Comparison of ENCODE assay signal across 6 cellular contexts in the genomic region with DNA sequence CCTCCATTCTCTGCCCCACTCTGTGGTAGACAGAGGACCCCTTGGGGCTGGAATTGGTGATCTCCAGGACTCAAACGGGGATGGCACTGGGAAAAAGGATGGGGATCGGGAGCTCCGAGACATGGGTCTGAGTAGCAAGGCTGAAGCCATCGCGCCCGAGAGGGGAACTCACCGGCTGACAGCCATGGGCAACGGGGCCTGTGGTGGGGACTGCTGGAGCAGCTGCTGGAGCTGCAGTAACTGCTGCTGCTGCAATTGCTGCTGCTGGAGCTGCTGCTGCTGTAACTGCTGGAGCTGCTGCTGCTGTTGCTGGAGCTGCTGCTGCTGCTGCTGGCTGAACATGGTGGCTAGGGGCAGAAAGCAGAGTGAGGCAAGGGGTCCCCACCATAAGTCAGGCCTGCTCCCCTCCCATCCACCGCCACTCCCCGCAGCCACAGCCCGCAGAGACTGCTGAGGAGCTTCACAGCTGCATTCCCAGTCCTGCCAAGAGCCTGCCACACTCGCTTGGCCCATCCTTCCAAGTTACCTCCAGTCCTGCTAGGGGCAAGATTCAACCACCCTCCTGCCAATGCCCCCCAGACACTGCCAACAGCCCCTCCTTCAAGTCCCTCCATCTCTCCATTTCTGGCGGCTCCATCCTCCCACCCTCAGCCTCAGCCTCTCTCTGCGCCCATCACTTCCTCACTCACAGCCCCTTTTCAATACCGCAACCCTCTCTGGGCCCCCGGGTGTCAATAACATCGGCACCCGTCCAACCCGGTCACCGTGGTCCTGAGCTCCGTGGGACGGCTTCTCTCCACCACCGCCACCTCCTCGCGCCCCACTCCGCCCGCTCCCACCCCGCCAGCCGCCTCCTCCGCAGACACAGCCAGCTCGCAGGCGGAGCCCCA. TPM values are rescaled to one million over a fixed set of nuclear protein-coding genes. Genes with fewer than 3 reads are reported as not detected.
DNase-seq lines count a peak whose midpoint lies in the region; ATAC-seq and TF ChIP-seq lines count a peak whose summit lies in the region.

No MANE protein-coding gene starts in this region.

- H3K9ac ChIP-seq in IMR-90 (ENCODE audit: low read depth, low read length): peak overlapping the region; percentile 85
- H3K9ac ChIP-seq in endodermal cell (ENCODE audit: extremely low read depth, low read length, poor library complexity, severe bottlenecking): peak overlapping the region; percentile 50

- H2AK9ac ChIP-seq in IMR-90 (replicated peaks; ENCODE audit: low read depth, low read length, poor library complexity): peak overlapping the region; percentile 96

- peak overlapping the region; percentile 48; the same call in 1 of the 2 replicates for H2BK120ac ChIP-seq in IMR-90 (ENCODE audit: low read depth, low read length)

- TF ChIP-seq RAD21 in IMR-90 (IDR thresholded peaks at IDR 0.05; ENCODE audit: low read length): no peak

- peak overlapping the region; percentile 71 for H3K56ac ChIP-seq in IMR-90 (ENCODE audit: extremely low read depth, insufficient read depth, low read length)

- H3K18ac ChIP-seq in IMR-90 (ENCODE audit: low read depth, low read length): no peak overlapping the region; the same call in 1 of the 2 replicates

- peak overlapping the region; percentile 96 for H3K23ac ChIP-seq in IMR-90 (ENCODE audit: low read depth, low read length)

- dilution Hi-C loops in IMR-90 (cut with HindIII; ENCODE audit: low sequenced_read_pairs, unreplicated experiment): no loop called here

- H3K9me3 ChIP-seq in IMR-90 (ENCODE audit: control insufficient read depth, insufficient read depth, low read length): no peaks in the 10 kb centered on the region
- no peaks in the 10 kb centered on the region for H3K9me3 ChIP-seq in endodermal cell (ENCODE audit: control insufficient read depth, low read length)

- 21% methylated on average over 30 of the region's 32 CpGs; no CpG with 5 or more reads in 1 of the 2 experiments for WGBS in IMR-90 (ENCODE audit: extremely low coverage in 2 of 2, insufficient read length in 1 of 2), 2 experiments
- 27 to 58% methylated on average over 13 to 32 of the region's 32 CpGs for WGBS in endodermal cell (ENCODE audit: insufficient coverage in 1 of 2, insufficient read length in 1 of 2), 2 experiments

- no peaks in the 10 kb centered on the region for H3K27me3 Mint-ChIP-seq in endodermal cell (ENCODE audit: insufficient read depth)

- peak overlapping the region; percentile 91 for H3K4ac ChIP-seq in IMR-90 (ENCODE audit: low read depth, low read length)

- H2AFZ ChIP-seq in IMR-90 (replicated peaks; ENCODE audit: low read length, poor library complexity): peak overlapping the region; percentile 97

- peaks cover 33% of the 10 kb centered on the region for H3K36me3 Mint-ChIP-seq in endodermal cell (ENCODE audit: low read depth)

- peak overlapping the region; percentile 91 for H3K4me2 ChIP-seq in IMR-90 (ENCODE audit: low read depth, low read length)

- no peaks in the 10 kb centered on the region for H4K20me1 ChIP-seq in IMR-90 (ENCODE audit: insufficient read depth, low read length)

- no TSS peak for BruUV-seq in IMR-90 (replicated peaks; lab: Mats Ljungman, UMichigan)

- H3K9me1 ChIP-seq in IMR-90 (ENCODE audit: insufficient read depth, low read length): 0 out of 2 replicates have a peak, but pooled peaks cover 7% of the 10 kb centered on the region

- H2BK5ac ChIP-seq in IMR-90 (ENCODE audit: low read depth, low read length, poor library complexity, severe bottlenecking): peak overlapping the region; percentile 68

- ATAC-seq in IMR-90 (ENCODE audit: low read depth): peak; percentile 59
- ATAC-seq in sciatic nerve: peak; percentile 1
- no peak for ATAC-seq in GM19324 (IDR thresholded peaks at IDR 0.05; ENCODE audit: low FRiP score, unreplicated experiment)

- H4K91ac ChIP-seq in IMR-90 (ENCODE audit: insufficient read depth, low read depth, low read length): peak overlapping the region; percentile 31

- no peaks in the 10 kb centered on the region for H3K9me3 Mint-ChIP-seq in endodermal cell

- DNase-seq in IMR-90 (no peak), endodermal cell (no peak), sciatic nerve (ENCODE audit: low spot score) (no peak), germinal center (ENCODE audit: low spot score) (no peak)

- peak overlapping the region; percentile 86 for H2AK5ac ChIP-seq in IMR-90 (ENCODE audit: low read depth, low read length)

- peak overlapping the region; percentile 79 to 99 for H4K8ac ChIP-seq in IMR-90 (ENCODE audit: low read depth in 2 of 2, low read length in 2 of 2)

- intact Hi-C loops in IMR-90 (cut with micrococcal nuclease) (no loop called here), sciatic nerve (cut with DNase I) (no loop called here)

- H3K4me1 ChIP-seq in IMR-90 (ENCODE audit: control insufficient read depth, insufficient read depth, low read length) (peaks cover 10% of the 10 kb centered on the region), endodermal cell (ENCODE audit: control insufficient read depth, insufficient read depth, low read length) (no peaks in the 10 kb centered on the region)

- TF ChIP-seq POLR2A in IMR-90 (IDR thresholded peaks at IDR 0.05; ENCODE audit: low read depth, low read length): no peak

- no peak overlapping the region for H2BK15ac ChIP-seq in IMR-90 (ENCODE audit: low read depth, low read length)

- H3K27me3 ChIP-seq in IMR-90 (ENCODE audit: control insufficient read depth, insufficient read depth, low read length) (no peaks in the 10 kb centered on the region), endodermal cell (ENCODE audit: control insufficient read depth, insufficient read depth, low read length, poor library complexity, severe bottlenecking) (no peaks in the 10 kb centered on the region)

- POLR2A ChIA-PET in IMR-90 (lab: Charles Lee; ENCODE audit: unreplicated experiment): interaction anchor here (0.6 kb wide), 2 partner anchors 17 to 93 kb away, joined by 3 to 4 read pairs; no protein-coding TSS in a partner anchor

- peaks cover 21% of the 10 kb centered on the region for H3K36me3 ChIP-seq in IMR-90 (ENCODE audit: control insufficient read depth, insufficient read depth, low read length)
- H3K36me3 ChIP-seq in endodermal cell (ENCODE audit: control insufficient read depth, insufficient read depth, low read length): peaks cover 26% of the 10 kb centered on the region

- peak overlapping the region; percentile 73 for H4K5ac ChIP-seq in IMR-90 (ENCODE audit: low read depth, low read length)

- peak overlapping the region; percentile 90 for H3K4me3 Mint-ChIP-seq in endodermal cell

- TF ChIP-seq CTCF in GM12875 (IDR thresholded peaks at IDR 0.05; ENCODE audit: borderline replicate concordance, insufficient read depth, low read depth, low read length) (no peak), IMR-90 (conservative IDR thresholded peaks at IDR 0.05; ENCODE audit: low read depth, low read length) (no peak), endodermal cell (conservative IDR thresholded peaks at IDR 0.05) (no peak)

- in situ Hi-C loops in IMR-90 (cut with MboI; ENCODE audit: low sequenced_read_pairs): no loop called here

- H3K27ac Mint-ChIP-seq in endodermal cell: peak overlapping the region; percentile 86

- CTCF ChIA-PET in IMR-90 (lab: Yijun Ruan, JAX): no interaction called here

- peaks cover 12% of the 10 kb centered on the region for H3K4me1 Mint-ChIP-seq in endodermal cell

- H3K27ac ChIP-seq in IMR-90 (ENCODE audit: insufficient read depth, low read length) (peak overlapping the region; percentile 83), endodermal cell (ENCODE audit: low read depth, low read length) (peak overlapping the region; percentile 32)

- no peak overlapping the region for H2BK20ac ChIP-seq in IMR-90 (ENCODE audit: low read depth, low read length)

- peaks cover 20 to 47% of the 10 kb centered on the region in 2 experiments for H3K79me1 ChIP-seq in IMR-90 (ENCODE audit: low read depth in 1 of 2, low read length in 2 of 2)

- peak overlapping the region; percentile 95 for H3K14ac ChIP-seq in IMR-90 (replicated peaks; ENCODE audit: low read depth, low read length)

- H3K4me3 ChIP-seq in GM12875 (ENCODE audit: low read depth, low read length) (peak overlapping the region; percentile 90), IMR-90 (ENCODE audit: insufficient read depth, low read depth, low read length) (peak overlapping the region; percentile 92), endodermal cell (ENCODE audit: low read length) (peak overlapping the region; percentile 90)

TF ChIP-seq in IMR-90, 13 proteins besides CTCF, POLR2A, EP300 and RAD21 (continues in another document):
- TF ChIP-seq CHD1 (IDR thresholded peaks at IDR 0.05; ENCODE audit: low read depth, low read length) (no peak), FOS (IDR thresholded peaks at IDR 0.05; ENCODE audit: low read depth, low read length) (no peak), MAZ (IDR thresholded peaks at IDR 0.05; ENCODE audit: borderline replicate concordance, low read depth, low read length) (no peak), CEBPB (IDR thresholded peaks at IDR 0.05; ENCODE audit: low read depth, low read length) (no peak)

RNA-seq across cellular contexts. Expression of a gene that starts 0.6 kb away (rescaled TPM):
- 13.8 and 20.6 TPM in 2 replicates for total RNA-seq in IMR-90 (2012; rRNA removed)
- 51.9 and 54.4 TPM in 2 replicates for polyA plus RNA-seq in IMR-90 (2012; rRNA removed)
- 31.3 and 33.3 TPM in 2 replicates for polyA plus RNA-seq in IMR-90 (2012; cell fraction: cytosol; rRNA removed)
- polyA plus RNA-seq in IMR-90 (2012; cell fraction: nucleus; rRNA removed; ENCODE audit: low replicate concordance): 104 and 121 TPM in 2 replicates
- 100 to 1,000 TPM; 115 to 117 TPM for total RNA-seq in endodermal cell
- 123 TPM for polyA plus RNA-seq in endodermal cell (2013, experiment 1 of 2)
- polyA plus RNA-seq in endodermal cell (2013, experiment 2 of 2): 111 TPM
- 140 TPM for total RNA-seq in sciatic nerve

RNA-seq across cellular contexts. Expression of a gene that starts 12.4 kb away (rescaled TPM):
- 11.4 and 13.6 TPM in 2 replicates for total RNA-seq in IMR-90 (2012; rRNA removed)
- 17.7 and 19.3 TPM in 2 replicates for polyA plus RNA-seq in IMR-90 (2012; rRNA removed)
- 7.8 and 11.0 TPM in 2 replicates for polyA plus RNA-seq in IMR-90 (2012; cell fraction: cytosol; rRNA removed)
- 110 and 165 TPM in 2 replicates for polyA plus RNA-seq in IMR-90 (2012; cell fraction: nucleus; rRNA removed; ENCODE audit: low replicate concordance)
- total RNA-seq in endodermal cell: 100 to 1,000 TPM in 1 of 2 donors, 10 to 100 TPM in 1; 55.8 to 147 TPM
- polyA plus RNA-seq in endodermal cell (2013, experiment 1 of 2): 78.9 TPM
- polyA plus RNA-seq in endodermal cell (2013, experiment 2 of 2): 83.8 TPM
- 52.7 TPM for total RNA-seq in sciatic nerve

RNA-seq across cellular contexts. Expression of a gene that starts 30.7 kb away (rescaled TPM):
- total RNA-seq in IMR-90 (2012; rRNA removed) (25.1 and 27.5 TPM in 2 replicates), endodermal cell (10 to 100 TPM; 65.7 to 82.1 TPM), sciatic nerve (42.1 TPM)
- 103 and 146 TPM in 2 replicates for polyA plus RNA-seq in IMR-90 (2012; rRNA removed)
- polyA plus RNA-seq in IMR-90 (2012; cell fraction: cytosol; rRNA removed): 190 and 213 TPM in 2 replicates
- polyA plus RNA-seq in IMR-90 (2012; cell fraction: nucleus; rRNA removed; ENCODE audit: low replicate concordance): 36.9 and 66.7 TPM in 2 replicates
- polyA plus RNA-seq in endodermal cell (2013, experiment 1 of 2): 105 TPM
- polyA plus RNA-seq in endodermal cell (2013, experiment 2 of 2): 99.0 TPM

RNA-seq across cellular contexts. Expression of a gene that starts 41.5 kb away (rescaled TPM):
- total RNA-seq in IMR-90 (2012; rRNA removed) (not detected in 2 replicates), endodermal cell (not detected), sciatic nerve (6.0 TPM)
- not detected in 2 replicates for polyA plus RNA-seq in IMR-90 (2012; rRNA removed)
- polyA plus RNA-seq in IMR-90 (2012; cell fraction: cytosol; rRNA removed): not detected in 2 replicates
- polyA plus RNA-seq in IMR-90 (2012; cell fraction: nucleus; rRNA removed; ENCODE audit: low replicate concordance): not detected in 2 replicates
- polyA plus RNA-seq in endodermal cell (2013, experiment 1 of 2): not detected
- polyA plus RNA-seq in endodermal cell (2013, experiment 2 of 2): not detected
